Comparison of ENCODE assay signal across 10 cellular contexts in the genomic region with DNA sequence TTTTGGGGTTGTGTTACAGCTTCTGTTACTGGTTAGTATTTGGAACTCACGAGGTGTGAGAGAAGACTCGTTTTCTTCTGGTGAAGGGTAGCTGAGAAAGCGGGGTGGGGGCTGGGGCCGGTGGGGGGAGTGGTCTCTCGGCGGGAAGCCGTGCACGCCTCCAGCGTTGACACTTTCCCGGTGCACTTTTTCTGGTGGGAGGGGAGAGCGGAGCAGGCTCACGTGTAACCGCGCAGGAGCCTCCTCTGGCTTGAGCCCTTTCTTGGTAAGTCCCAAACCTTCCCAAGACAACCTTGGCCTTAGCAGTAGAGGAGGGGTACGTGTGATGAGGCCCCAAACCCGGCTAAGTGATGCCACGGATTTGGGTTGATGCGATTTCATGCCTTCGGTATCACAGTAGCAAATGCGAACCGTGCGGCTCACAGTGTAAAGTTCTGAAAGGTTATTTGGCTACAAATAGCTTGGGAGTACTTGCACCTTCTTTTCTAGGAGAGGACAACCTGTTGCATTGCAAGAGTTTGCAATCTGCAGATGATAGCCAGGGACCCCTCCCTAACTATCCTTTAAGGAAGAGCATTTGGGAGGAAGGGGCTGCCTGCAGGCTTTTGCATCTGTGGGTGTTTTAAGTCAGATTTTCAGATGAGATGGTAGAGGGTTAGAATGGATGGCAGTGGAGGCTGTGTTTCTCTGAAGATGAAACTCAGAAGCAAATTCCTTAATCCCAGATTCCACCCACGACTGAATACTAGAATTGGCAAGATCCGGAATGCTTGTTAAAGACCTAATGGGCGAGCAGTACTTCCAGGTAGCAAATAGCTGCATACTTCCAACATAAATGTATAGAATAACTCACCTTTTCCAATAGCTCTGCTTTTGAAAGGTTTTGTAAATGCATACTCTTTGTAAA. TPM values are rescaled to one million over a fixed set of nuclear protein-coding genes. Genes with fewer than 3 reads are reported as not detected.
DNase-seq lines count a peak whose midpoint lies in the region; ATAC-seq and TF ChIP-seq lines count a peak whose summit lies in the region.
"Had no signal": no experiment of that assay in that cellular context is flagged by ENCODE, and none has a peak within 500 bp of the region (broad histone marks: within the 10 kb centered on the region; RNA-seq: fewer than 3 reads in every experiment).

No MANE protein-coding gene starts in this region.

- H3K27ac Mint-ChIP-seq in nephron progenitor cell, result no peak overlapping the region

- TF ChIP-seq EP300 in gastroesophageal sphincter (IDR thresholded peaks at IDR 0.05), result no peak

- no peaks in the 10 kb centered on the region for H3K79me2 ChIP-seq in ACC112 (ENCODE audit: control insufficient read depth, insufficient read depth, low read length, unreplicated experiment)
- no peaks in the 10 kb centered on the region for H3K79me2 ChIP-seq in Karpas-422 (ENCODE audit: low read length)

- H3K9ac ChIP-seq in Karpas-422 (ENCODE audit: low read length), result no peak overlapping the region

- H3K36me3 ChIP-seq in ACC112 (ENCODE audit: insufficient read depth, low read length) (no peaks in the 10 kb centered on the region), Karpas-422 (ENCODE audit: insufficient read depth, low read length) (no peaks in the 10 kb centered on the region), gastroesophageal sphincter (peaks cover 0 to 6% of the 10 kb centered on the region in 2 donors)

- H3K27me3 ChIP-seq in ACC112 (ENCODE audit: insufficient read depth, low read length), result peaks cover 79% of the 10 kb centered on the region
- no peaks in the 10 kb centered on the region for H3K27me3 ChIP-seq in Karpas-422 (ENCODE audit: low read length)
- no peaks in the 10 kb centered on the region for H3K27me3 ChIP-seq in gastroesophageal sphincter

- TF ChIP-seq POLR2A in gastroesophageal sphincter (IDR thresholded peaks at IDR 0.05), result no peak

- WGBS in gastroesophageal sphincter (ENCODE audit: low coverage in 1 of 2), 2 donors, result 4 to 5% methylated on average over 17 to 21 of the region's 25 CpGs

- no peak for TF ChIP-seq CTCF in gastroesophageal sphincter (IDR thresholded peaks at IDR 0.05)
- no peak for TF ChIP-seq CTCF in nephron progenitor cell (IDR thresholded peaks at IDR 0.05)

- H2AFZ ChIP-seq in ACC112 (ENCODE audit: low read length, unreplicated experiment) (no peak overlapping the region), Karpas-422 (ENCODE audit: low read length) (no peak overlapping the region)

- no peak overlapping the region for H3K27ac ChIP-seq in ACC112 (ENCODE audit: low read depth, low read length)
- H3K27ac ChIP-seq in Karpas-422 (ENCODE audit: low read length), result no peak overlapping the region
- peak overlapping the region; percentile 95 to 97 (median 96) for H3K27ac ChIP-seq in gastroesophageal sphincter

- H3K4me1 ChIP-seq in ACC112 (ENCODE audit: control insufficient read depth, insufficient read depth, low read length, unreplicated experiment) (peaks cover 4% of the 10 kb centered on the region), Karpas-422 (ENCODE audit: low read length) (no peaks in the 10 kb centered on the region), gastroesophageal sphincter (peaks cover 0 to 47% (median 5%) of the 10 kb centered on the region in 3 donors)

- H3K36me3 Mint-ChIP-seq in nephron progenitor cell (ENCODE audit: low read depth), result no peaks in the 10 kb centered on the region

- H3K9me3 ChIP-seq in Karpas-422 (ENCODE audit: low read length) (no peaks in the 10 kb centered on the region), gastroesophageal sphincter (no peaks in the 10 kb centered on the region)

- ATAC-seq in gastroesophageal sphincter, result peak; percentile 20
- ATAC-seq in HG03280 (IDR thresholded peaks at IDR 0.05; ENCODE audit: unreplicated experiment), result no peak
- no peak for ATAC-seq in GM18873 (IDR thresholded peaks at IDR 0.05; ENCODE audit: low FRiP score, unreplicated experiment)

- no peaks in the 10 kb centered on the region for H4K20me1 ChIP-seq in Karpas-422 (ENCODE audit: insufficient read depth, low read depth, low read length)

- DNase-seq in Karpas-422, result peak; percentile 9
- DNase-seq in nephron progenitor cell, result peak; percentile 30
- DNase-seq in NCI-H446 treated with DMSO at 0.1 percent for 48 hours (lab: John Stamatoyannopoulos, UW), result no peak
- DNase-seq in CD1c-positive myeloid dendritic cell (ENCODE audit: extremely low spot score), result no peak
- DNase-seq: NCI-H1105 treated with DMSO at 0.1 percent for 48 hours had no signal

- H3K27me3 Mint-ChIP-seq in nephron progenitor cell (ENCODE audit: low read depth, poor library complexity), result peaks cover 95% of the 10 kb centered on the region

- peaks cover 11% of the 10 kb centered on the region for H3K9me3 Mint-ChIP-seq in nephron progenitor cell

- H3K4me3 ChIP-seq in ACC112 (ENCODE audit: low read depth, low read length), result peak overlapping the region; percentile 78
- H3K4me3 ChIP-seq in Karpas-422 (ENCODE audit: low read length), result no peak overlapping the region
- H3K4me3 ChIP-seq in gastroesophageal sphincter, result peak overlapping the region; percentile 78 to 90

- no peak overlapping the region for H3K4me2 ChIP-seq in Karpas-422 (ENCODE audit: low read depth, low read length, poor library complexity, severe bottlenecking)

- peaks cover 13% of the 10 kb centered on the region for H3K4me1 Mint-ChIP-seq in nephron progenitor cell

- H3K4me3 Mint-ChIP-seq in nephron progenitor cell, result peak overlapping the region; percentile 73

- H3K9me2 ChIP-seq in Karpas-422 (replicated peaks; ENCODE audit: insufficient read depth, low read length), result no peaks in the 10 kb centered on the region

RNA-seq across cellular contexts. Expression of gene HLF, which starts 1.5 kb away (rescaled TPM):
- total RNA-seq in Karpas-422 (2014; rRNA removed; shearing (Covaris generic); ENCODE audit: low replicate concordance), result not detected in 2 replicates
- total RNA-seq in gastroesophageal sphincter, result 100 to 1,000 TPM in 3 of 4 donors, 10 to 100 TPM in 1; 59.4 to 186 (median 126) TPM
- total RNA-seq: fibroblast of villous mesenchyme had no signal

Comparison
In these comparisons a context has a peak if more than half of its experiments do, and no peak if none do; other contexts are left out.
1. H3K27ac ChIP-seq: peak in gastroesophageal sphincter (4 of 4); none in ACC112 (single experiment) and Karpas-422 (single experiment).
2. DNase-seq: peak in Karpas-422 (single experiment) and nephron progenitor cell (single experiment); none in NCI-H446 treated with DMSO at 0.1 percent for 48 hours (single experiment) and CD1c-positive myeloid dendritic cell (single experiment).
3. RNA of gene HLF, which starts 1.5 kb away (total RNA-seq): 59.4 to 186 TPM in gastroesophageal sphincter; not detected in Karpas-422; every median in the first group is over 10 times any median in the second.